ENCODE assay signal across 15 cellular contexts in genomic region chr20:61271273-61272221, GRCh38. TPM values are rescaled to one million over a fixed set of nuclear protein-coding genes. Genes with fewer than 3 reads are reported as not detected.
DNase-seq lines count a peak whose midpoint lies in the region; ATAC-seq and TF ChIP-seq lines count a peak whose summit lies in the region.
"Had no signal": no experiment of that assay in that cellular context is flagged by ENCODE, and none has a peak within 500 bp of the region (broad histone marks: within the 10 kb centered on the region; RNA-seq: fewer than 3 reads in every experiment).

No MANE protein-coding gene starts in this region.

- CTCF ChIA-PET in CD4-positive, alpha-beta T cell (lab: Charles Lee): no interaction called here

- peak overlapping the region; percentile 75 for H3K27ac ChIP-seq in cingulate gyrus (ENCODE audit: low read depth, low read length)
- no peak overlapping the region for H3K27ac ChIP-seq in CD4-positive, alpha-beta T cell (ENCODE audit: low read depth, low read length)
- H3K27ac ChIP-seq in ascending aorta: no peak overlapping the region
- H3K27ac ChIP-seq: WERI-Rb-1 had no signal

- intact Hi-C loops in CD4-positive, alpha-beta T cell (cut with DNase I, micrococcal nuclease): loop anchor here in 1 of 2 experiments (10.0 kb wide), 1 partner anchor 57 kb away; no protein-coding TSS in a partner anchor
- intact Hi-C loops in ascending aorta (cut with DNase I): no loop called here

- DNase-seq in C1 segment of cervical spinal cord (lab: John Stamatoyannopoulos, UW) (peak in 12 of 14 donors; percentile 6 to 74 (median 56)), NCI-H128 (lab: John Stamatoyannopoulos, UW; ENCODE audit: unreplicated experiment) (peak; percentile 54), neural crest cell (ENCODE audit: low read depth, low spot score) (no peak), SIG-M5 (lab: John Stamatoyannopoulos, UW) (no peak), ascending aorta (ENCODE audit: low spot score in 2 of 2) (no peak)
- DNase-seq in stimulated activated CD4-positive, alpha-beta T cell treated with anti-CD3 and anti-CD28 coated beads, Interleukin-1b, Interleukin-23, amount 100 ng/mL, for 48 hours: no peak
- no peak for DNase-seq in CD4-positive, alpha-beta T cell
- DNase-seq: activated CD8-positive, alpha-beta memory T cell treated with anti-CD3 and anti-CD28 coated beads, Interleukin-2, amount 50 U/mL, for 4 hours; stimulated activated CD4-positive, alpha-beta T cell treated with anti-CD3 and anti-CD28 coated beads, Interleukin-4, amount 100 ng/mL, for 1 hour; WERI-Rb-1 had no signal

- POLR2A ChIA-PET in CD4-positive, alpha-beta T cell (lab: Charles Lee): no interaction called here

- no peaks in the 10 kb centered on the region for H3K4me1 ChIP-seq in ascending aorta

- H3K9me3 Mint-ChIP-seq in neural crest cell: no peaks in the 10 kb centered on the region
- H3K9me3 Mint-ChIP-seq in CD4-positive, alpha-beta T cell: peaks cover 3% of the 10 kb centered on the region
- H3K9me3 Mint-ChIP-seq: activated naive CD4-positive, alpha-beta T cell treated with anti-CD3 and anti-CD28 coated beads, Interleukin-2, amount 50 U/mL, for 24 hours had no signal

- no peak overlapping the region for H3K4me3 ChIP-seq in ascending aorta
- H3K4me3 ChIP-seq: GM12878 had no signal

- no peak for TF ChIP-seq CTCF in neural crest cell (conservative IDR thresholded peaks at IDR 0.05)
- no peak for TF ChIP-seq CTCF in CD4-positive, alpha-beta T cell (IDR thresholded peaks at IDR 0.05)
- no peak for TF ChIP-seq CTCF in ascending aorta (IDR thresholded peaks at IDR 0.05)

- H3K27me3 Mint-ChIP-seq in neural crest cell (ENCODE audit: low read depth): no peaks in the 10 kb centered on the region
- peaks cover 14% of the 10 kb centered on the region for H3K27me3 Mint-ChIP-seq in CD4-positive, alpha-beta T cell
- H3K27me3 Mint-ChIP-seq: B cell had no signal

- no peaks in the 10 kb centered on the region for H3K36me3 ChIP-seq in ascending aorta
- H3K36me3 ChIP-seq: WERI-Rb-1 had no signal

- H3K4me1 Mint-ChIP-seq in neural crest cell: peaks cover 22% of the 10 kb centered on the region
- H3K4me1 Mint-ChIP-seq in CD4-positive, alpha-beta T cell (ENCODE audit: low read depth): no peaks in the 10 kb centered on the region
- H3K4me1 Mint-ChIP-seq: activated naive CD4-positive, alpha-beta T cell treated with anti-CD3 and anti-CD28 coated beads, Interleukin-2, amount 50 U/mL, for 24 hours; B cell; stimulated activated effector memory CD8-positive, alpha-beta T cell treated with anti-CD3 and anti-CD28 coated beads, Interleukin-12 subunit alpha, Interleukin-12 subunit beta, amount 100 ng/mL, for 72 hours had no signal

- no peaks in the 10 kb centered on the region for H3K27me3 ChIP-seq in CD4-positive, alpha-beta T cell (ENCODE audit: control insufficient read depth, insufficient read depth, low read length)
- no peaks in the 10 kb centered on the region for H3K27me3 ChIP-seq in ascending aorta

- peaks cover 2% of the 10 kb centered on the region for H3K36me3 Mint-ChIP-seq in neural crest cell (ENCODE audit: low read depth)
- H3K36me3 Mint-ChIP-seq in CD4-positive, alpha-beta T cell (ENCODE audit: low read depth): no peaks in the 10 kb centered on the region
- H3K36me3 Mint-ChIP-seq: activated naive CD4-positive, alpha-beta T cell treated with anti-CD3 and anti-CD28 coated beads, Interleukin-2, amount 50 U/mL, for 24 hours; stimulated activated effector memory CD8-positive, alpha-beta T cell treated with anti-CD3 and anti-CD28 coated beads, Interleukin-12 subunit alpha, Interleukin-12 subunit beta, amount 100 ng/mL, for 72 hours had no signal

- H3K4me3 Mint-ChIP-seq in neural crest cell: no peak overlapping the region
- H3K4me3 Mint-ChIP-seq in CD4-positive, alpha-beta T cell: no peak overlapping the region
- H3K4me3 Mint-ChIP-seq: activated naive CD4-positive, alpha-beta T cell treated with anti-CD3 and anti-CD28 coated beads, Interleukin-2, amount 50 U/mL, for 24 hours; B cell; stimulated activated effector memory CD8-positive, alpha-beta T cell treated with anti-CD3 and anti-CD28 coated beads, Interleukin-12 subunit alpha, Interleukin-12 subunit beta, amount 100 ng/mL, for 72 hours had no signal

- H3K27ac Mint-ChIP-seq in neural crest cell (ENCODE audit: unreplicated experiment): peak overlapping the region; percentile 72
- H3K27ac Mint-ChIP-seq in CD4-positive, alpha-beta T cell: no peak overlapping the region
- H3K27ac Mint-ChIP-seq: activated naive CD4-positive, alpha-beta T cell treated with anti-CD3 and anti-CD28 coated beads, Interleukin-2, amount 50 U/mL, for 24 hours; B cell; stimulated activated effector memory CD8-positive, alpha-beta T cell treated with anti-CD3 and anti-CD28 coated beads, Interleukin-12 subunit alpha, Interleukin-12 subunit beta, amount 100 ng/mL, for 72 hours had no signal

- no peaks in the 10 kb centered on the region for H3K9me3 ChIP-seq in CD4-positive, alpha-beta T cell (ENCODE audit: control insufficient read depth, low read length)
- no peaks in the 10 kb centered on the region for H3K9me3 ChIP-seq in ascending aorta

- ATAC-seq in CD4-positive, alpha-beta T cell (ENCODE audit: poor library complexity): no peak
- ATAC-seq: GM12878; stimulated activated effector memory CD8-positive, alpha-beta T cell treated with anti-CD3 and anti-CD28 coated beads, Interleukin-12 subunit alpha, Interleukin-12 subunit beta, amount 100 ng/mL, for 72 hours had no signal

RNA-seq across cellular contexts. Expression of gene CDH4, which starts 19.5 kb away (rescaled TPM):
- total RNA-seq in neural crest cell (7.8 and 8.9 TPM in 2 replicates), ascending aorta (not detected)
- total RNA-seq in CD4-positive, alpha-beta T cell: under 1 TPM; 0.11 TPM
- total RNA-seq: B cell, GM12878 had no signal

Comparison
In these comparisons a context has a peak if more than half of its experiments do, and no peak if none do; other contexts are left out.
1. DNase-seq: peak in C1 segment of cervical spinal cord (12 of 14) and NCI-H128 (single experiment); none in neural crest cell (single experiment), stimulated activated CD4-positive, alpha-beta T cell treated with anti-CD3 and anti-CD28 coated beads, Interleukin-1b, Interleukin-23, amount 100 ng/mL, for 48 hours (single experiment), CD4-positive, alpha-beta T cell (0 of 10), SIG-M5 (single experiment) and ascending aorta (0 of 2).